1 cellular context compared by ENCODE assay signal in the genomic region with DNA sequence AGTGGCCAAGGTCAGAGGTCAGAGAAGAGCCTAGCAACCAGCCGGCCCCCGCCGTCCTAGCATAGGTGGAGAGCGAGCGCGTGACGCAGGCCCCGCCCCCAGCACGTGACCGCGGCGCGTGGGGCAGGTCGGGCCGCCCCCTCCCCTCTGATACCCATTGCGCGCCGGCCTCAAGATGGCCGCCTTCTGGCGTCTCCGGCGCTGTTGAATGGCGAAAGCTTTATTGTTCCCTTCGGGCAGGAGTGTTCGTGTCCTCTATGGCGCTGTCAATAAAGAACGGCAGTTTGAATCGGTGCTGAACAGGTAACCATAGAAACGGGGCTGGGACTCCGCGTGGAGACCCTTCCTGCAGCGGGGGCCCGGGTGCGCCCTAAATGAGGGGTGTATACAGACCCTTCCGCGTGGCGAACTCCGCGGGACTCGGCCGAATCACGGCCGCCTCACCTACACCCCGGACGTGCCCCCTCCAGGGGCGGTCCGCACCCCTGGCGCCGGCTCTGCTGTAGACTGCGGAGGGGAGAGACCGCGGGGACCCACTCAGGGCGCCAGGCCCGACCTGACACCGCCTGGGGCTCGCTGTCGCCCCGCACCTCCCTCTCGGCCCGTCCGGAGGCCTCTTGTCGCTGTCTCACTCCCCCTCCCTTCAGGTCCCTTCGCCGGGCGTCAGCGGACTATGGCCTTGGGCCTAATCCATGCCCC.
TF ChIP-seq lines count a peak whose summit lies in the region.

Gene ZBTB40, plus strand, starts transcription at position 150 of the 699 bp plus-strand sequence. CDS start 38,098 bp downstream, outside the sequence.

TF ChIP-seq in HCT116, 20 proteins besides CTCF, POLR2A, EP300 and RAD21 (continued from another document):
- peak; percentile 99 for TF ChIP-seq CBX3 (IDR thresholded peaks at IDR 0.05; ENCODE audit: low read depth)
- TF ChIP-seq TCF7L2 (IDR thresholded peaks at IDR 0.05; ENCODE audit: borderline replicate concordance, extremely low read depth, insufficient read depth, insufficient read length): peak; percentile 71
- peak; percentile 65 for TF ChIP-seq POLR2AphosphoS5 (IDR thresholded peaks at IDR 0.05; ENCODE audit: low read depth, low read length)
